Comparison of ENCODE assay signal across 1 cellular context in genomic region chr20:48681201-48681881, GRCh38.
TF ChIP-seq lines count a peak whose summit lies in the region.

No MANE protein-coding gene starts in this region.

TF ChIP-seq in IMR-90, 13 proteins besides CTCF, POLR2A, EP300 and RAD21:
- no peak for TF ChIP-seq ELK1 (IDR thresholded peaks at IDR 0.05; ENCODE audit: borderline replicate concordance, low read depth, low read length)
- TF ChIP-seq BHLHE40 (IDR thresholded peaks at IDR 0.05; ENCODE audit: low read depth, low read length): no peak
- no peak for TF ChIP-seq USF2 (IDR thresholded peaks at IDR 0.05; ENCODE audit: low read depth, low read length)
- TF ChIP-seq MAFK (IDR thresholded peaks at IDR 0.05; ENCODE audit: low read depth, low read length): no peak
- no peak for TF ChIP-seq FOS (IDR thresholded peaks at IDR 0.05; ENCODE audit: low read depth, low read length)
- no peak for TF ChIP-seq NFE2L2 (IDR thresholded peaks at IDR 0.05; ENCODE audit: low read depth, low read length)
- TF ChIP-seq RFX5 (IDR thresholded peaks at IDR 0.05; ENCODE audit: low read depth, low read length): no peak
- TF ChIP-seq MXI1 (IDR thresholded peaks at IDR 0.05; ENCODE audit: borderline replicate concordance, low read depth, low read length): no peak
- no peak for TF ChIP-seq CEBPB (IDR thresholded peaks at IDR 0.05; ENCODE audit: low read depth, low read length)
